In the genomic region with DNA sequence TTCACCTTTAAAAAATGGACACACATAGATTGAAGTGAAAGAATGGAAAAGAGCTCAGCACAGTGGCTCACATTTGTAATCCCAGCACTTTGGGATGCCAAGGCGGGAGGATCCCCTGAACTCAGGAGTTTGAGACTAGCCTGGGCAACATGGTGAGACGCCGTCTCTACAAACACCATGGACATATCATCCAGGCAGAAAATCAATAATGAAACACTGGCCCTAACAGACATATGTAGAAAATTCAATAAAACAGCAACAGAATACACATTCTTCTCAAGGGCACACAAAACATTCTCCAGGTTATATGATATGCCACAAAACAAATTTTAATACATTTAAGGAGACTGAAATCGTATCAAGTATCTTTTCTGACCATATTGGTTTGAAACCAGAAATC, we compare ENCODE assay signal across 23 cellular contexts.
"Had no signal": no experiment of that assay in that cellular context is flagged by ENCODE, and none has a peak within 500 bp of the region (broad histone marks: within the 10 kb centered on the region; RNA-seq: fewer than 3 reads in every experiment).

No MANE protein-coding gene starts in this region.

- H3K4me3 Mint-ChIP-seq: IgD-negative memory B cell had no signal

- ATAC-seq: Panc1, PC-3 had no signal

- H3K27me3 Mint-ChIP-seq: IgD-negative memory B cell had no signal

- H3K27ac ChIP-seq: RWPE1 had no signal

- H3K9ac ChIP-seq: SK-N-SH had no signal

- H3K4me2 ChIP-seq: SK-N-SH had no signal

- DNase-seq: KBM-7, MV-4-11, NCI-H1048, NCI-H1105, NCI-H1417, NCI-H1436 treated with DMSO at 0.1 percent for 48 hours, NCI-H187, NCI-H2029, NCI-H2081 treated with DMSO at 0.1 percent for 48 hours, NCI-H2171, NCI-H226, NCI-H446, NCI-H510A, NCI-H524 treated with DMSO at 0.1 percent for 48 hours, NCI-H69, NCI-H774, PC-3, SHP77, SK-N-SH, SW 1271 had no signal

- H3K9me3 ChIP-seq: SK-N-SH had no signal
